Comparison of ENCODE assay signal across 21 cellular contexts in the genomic region with DNA sequence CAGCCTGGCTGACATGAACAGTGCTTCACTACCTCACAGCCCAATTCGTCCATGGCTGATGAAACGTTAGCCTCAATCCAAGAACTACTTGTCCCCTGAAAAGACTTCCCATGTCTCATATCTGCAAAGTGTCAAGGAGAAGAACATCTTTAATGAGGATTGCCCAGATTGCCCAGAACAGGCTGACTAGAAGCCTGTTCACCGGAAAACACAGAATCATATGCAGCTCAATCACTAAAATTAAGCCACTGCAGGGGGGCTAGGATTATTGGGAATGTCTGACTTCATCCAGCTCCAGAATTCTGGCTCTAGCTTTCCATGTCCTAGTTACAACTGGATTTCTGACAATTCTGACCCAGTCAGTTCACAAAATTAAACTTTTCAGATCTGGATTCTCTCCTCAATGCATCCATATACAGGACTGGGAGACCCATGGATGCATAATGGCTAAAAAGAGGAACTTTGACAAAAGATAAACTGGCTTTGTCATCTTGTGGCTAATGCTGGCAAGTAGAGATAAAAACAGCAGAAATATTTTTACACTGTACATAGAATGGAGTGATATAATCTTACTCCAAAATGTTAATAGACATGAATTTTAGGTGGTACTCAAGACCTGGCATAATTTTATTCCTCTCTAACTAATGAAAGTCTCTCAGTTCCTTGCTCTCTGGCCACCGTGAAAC.
"Had no signal": no experiment of that assay in that cellular context is flagged by ENCODE, and none has a peak within 500 bp of the region (broad histone marks: within the 10 kb centered on the region; RNA-seq: fewer than 3 reads in every experiment).

No MANE protein-coding gene starts in this region.

- H3K9me3 ChIP-seq: body of pancreas, sigmoid colon, thoracic aorta, upper lobe of left lung had no signal

- H3K4me1 ChIP-seq: body of pancreas, sigmoid colon, upper lobe of left lung had no signal

- ATAC-seq: activated CD4-positive, CD25-positive, alpha-beta regulatory T cell treated with anti-CD3 and anti-CD28 coated beads, Interleukin-2, amount 50 U/mL, for 24 hours; activated T-cell treated with anti-CD3 and anti-CD28 coated beads, Interleukin-2, amount 50 U/mL, for 4 hours; body of pancreas; left colon; stimulated activated naive B cell treated with anti-CD40 and anti-IgM and Interleukin-4, amounts not matched to agents 10 μg/mL and 1 μg/mL and 100 μg/mL, for 72 hours; T-helper 17 cell had no signal

- H3K36me3 ChIP-seq: sigmoid colon, thoracic aorta, upper lobe of left lung had no signal

- DNase-seq: activated CD4-positive, alpha-beta T cell treated with anti-CD3 and anti-CD28 coated beads, Interleukin-2, amount 50 U/mL, for 1 hour; activated CD8-positive, alpha-beta memory T cell treated with anti-CD3 and anti-CD28 coated beads, Interleukin-2, amount 50 U/mL, for 4 hours; activated naive CD4-positive, alpha-beta T cell treated with anti-CD3 and anti-CD28 coated beads for 36 hours; activated T-cell treated with anti-CD3 and anti-CD28 coated beads, Interleukin-2, amount 50 U/mL, for 4 hours; body of pancreas; caudate nucleus; foreskin melanocyte; glutamatergic neuron; hypothalamus; islet precursor cell; left colon; midbrain; nephron progenitor cell; nucleus accumbens; sigmoid colon; stimulated activated naive B cell treated with anti-CD40 and anti-IgM and Interleukin-4, amounts not matched to agents 10 μg/mL and 1 μg/mL and 100 μg/mL, for 72 hours; T-helper 17 cell; upper lobe of left lung had no signal

- H3K27ac ChIP-seq: body of pancreas, sigmoid colon, thoracic aorta, upper lobe of left lung had no signal

- H3K4me3 ChIP-seq: body of pancreas, lung, sigmoid colon, thoracic aorta, upper lobe of left lung had no signal

- H3K27me3 ChIP-seq: body of pancreas, sigmoid colon, upper lobe of left lung had no signal
